18 cellular contexts compared by ENCODE assay signal in genomic region chr11:118570787-118571186, GRCh38. TPM values are rescaled to one million over a fixed set of nuclear protein-coding genes. Genes with fewer than 3 reads are reported as not detected.
DNase-seq lines count a peak whose midpoint lies in the region; ATAC-seq and TF ChIP-seq lines count a peak whose summit lies in the region.
"Had no signal": no experiment of that assay in that cellular context is flagged by ENCODE, and none has a peak within 500 bp of the region (broad histone marks: within the 10 kb centered on the region; RNA-seq: fewer than 3 reads in every experiment).

No MANE protein-coding gene starts in this region.

- H3K9me3 Mint-ChIP-seq in CD8-positive, alpha-beta T cell, result no peaks in the 10 kb centered on the region
- H3K9me3 Mint-ChIP-seq in brain (peaks cover 0 to 2% (median 0%) of the 10 kb centered on the region in 5 experiments), nephron (no peaks in the 10 kb centered on the region)
- H3K9me3 Mint-ChIP-seq: T-helper 1 cell treated with Interleukin-12 subunit alpha and Interleukin-12 subunit beta and Interleukin-4 antibody, amounts not matched to agents 30 μg/mL and 1 μg/mL, for 36 hours had no signal

- POLR2A ChIA-PET in CD8-positive, alpha-beta T cell (lab: Charles Lee), result no interaction called here

- H3K36me3 Mint-ChIP-seq in CD8-positive, alpha-beta T cell, result peaks cover 20% of the 10 kb centered on the region
- H3K36me3 Mint-ChIP-seq in brain (peaks cover 22% of the 10 kb centered on the region), nephron (ENCODE audit: low read depth) (peaks cover under 1% of the 10 kb centered on the region)

- H3K36me3 ChIP-seq in CD8-positive, alpha-beta T cell (ENCODE audit: insufficient read depth, low read length), result no peaks in the 10 kb centered on the region

- peak overlapping the region; percentile 38 for H3K4me3 Mint-ChIP-seq in CD8-positive, alpha-beta T cell
- H3K4me3 Mint-ChIP-seq in brain (peak overlapping the region in 4 of 5 experiments; percentile 94 to 100 (median 97)), nephron (peak overlapping the region in 2 of 3 experiments; percentile 99)

- H3K27me3 Mint-ChIP-seq in CD8-positive, alpha-beta T cell (ENCODE audit: low read depth), result no peaks in the 10 kb centered on the region
- peaks cover 7% of the 10 kb centered on the region for H3K27me3 Mint-ChIP-seq in brain
- H3K27me3 Mint-ChIP-seq in nephron (ENCODE audit: low read depth), result no peaks in the 10 kb centered on the region
- H3K27me3 Mint-ChIP-seq: progenitor cell of endocrine pancreas had no signal

- peak overlapping the region; percentile 97 for H3K27ac Mint-ChIP-seq in CD8-positive, alpha-beta T cell
- H3K27ac Mint-ChIP-seq in brain (peak overlapping the region; percentile 89 to 98 (median 95)), nephron (peak overlapping the region in 1 of 3 experiments; percentile 96)

- ATAC-seq in CD8-positive, alpha-beta T cell, result no peak
- ATAC-seq in GM21619 (IDR thresholded peaks at IDR 0.05; ENCODE audit: unreplicated experiment) (no peak), SK-N-SH treated with all-trans-retinoic acid at 6 μM for 48 hours (no peak), HG03521 (IDR thresholded peaks at IDR 0.05; ENCODE audit: unreplicated experiment) (no peak)
- ATAC-seq: heart left ventricle, left lobe of liver, Panc1 had no signal

- H3K9me3 ChIP-seq in CD8-positive, alpha-beta T cell (ENCODE audit: low read length), result no peaks in the 10 kb centered on the region
- H3K9me3 ChIP-seq: heart left ventricle had no signal

- no peak overlapping the region for H3K4me3 ChIP-seq in CD8-positive, alpha-beta T cell (ENCODE audit: low read depth, low read length)

- TF ChIP-seq CTCF in CD8-positive, alpha-beta T cell (IDR thresholded peaks at IDR 0.05), result no peak
- no peak for TF ChIP-seq CTCF in brain (conservative IDR thresholded peaks at IDR 0.05)
- TF ChIP-seq CTCF in nephron (IDR thresholded peaks at IDR 0.05; ENCODE audit: unreplicated experiment in 3 of 3), result no peak

- CTCF ChIA-PET in CD8-positive, alpha-beta T cell (lab: Charles Lee), result interaction anchor here (0.7 to 1.6 kb wide), 2 partner anchors 20 to 34 kb away, joined by 3 read pairs; no protein-coding TSS in a partner anchor

- H3K27ac ChIP-seq in CD8-positive, alpha-beta T cell (ENCODE audit: low read depth, low read length), result no peak overlapping the region

- no peaks in the 10 kb centered on the region for H3K27me3 ChIP-seq in CD8-positive, alpha-beta T cell (ENCODE audit: insufficient read depth, low read length)
- H3K27me3 ChIP-seq: heart left ventricle had no signal

- peaks cover 24% of the 10 kb centered on the region for H3K4me1 ChIP-seq in CD8-positive, alpha-beta T cell (ENCODE audit: insufficient read depth, low read length)

- intact Hi-C loops in CD8-positive, alpha-beta T cell (cut with DNase I, micrococcal nuclease), result loop anchor here (5.0 kb wide), 3 partner anchors 133 to 447 kb away; partner anchors contain the start of genes RPS25 (in 2 of the 2), TRAPPC4 (in 2 of the 2), ATP5MG (in 1 of the 2) and KMT2A (in 1 of the 2)

- DNase-seq in CD8-positive, alpha-beta T cell, result no peak
- DNase-seq in NCI-H69 (lab: John Stamatoyannopoulos, UW), result peak; percentile 6
- DNase-seq: activated naive CD4-positive, alpha-beta T cell treated with anti-CD3 and anti-CD28 coated beads, Interleukin-2, amount 50 U/mL, for 16 hours; activated T-cell treated with anti-CD3 and anti-CD28 coated beads for 4 hours; cerebellar nuclear complex; heart left ventricle; NCI-H1105 treated with DMSO at 0.1 percent for 48 hours; NCI-H446 treated with DMSO at 0.1 percent for 48 hours had no signal

- H3K4me1 Mint-ChIP-seq in CD8-positive, alpha-beta T cell (ENCODE audit: low read depth), result peaks cover 38% of the 10 kb centered on the region
- H3K4me1 Mint-ChIP-seq in brain, result peaks cover 40% of the 10 kb centered on the region
- peaks cover 36% of the 10 kb centered on the region for H3K4me1 Mint-ChIP-seq in nephron

TF ChIP-seq in SK-N-SH treated with all-trans-retinoic acid at 6 μM for 48 hours, 23 proteins besides CTCF, POLR2A, EP300 and RAD21:
- TF ChIP-seq CREB5 (CRISPR knock-in tag; IDR thresholded peaks at IDR 0.05; ENCODE audit: low read depth) (no peak), ZNF70 (CRISPR knock-in tag; IDR thresholded peaks at IDR 0.05) (no peak), ARNTL (CRISPR knock-in tag; IDR thresholded peaks at IDR 0.05; ENCODE audit: borderline replicate concordance, low read depth) (no peak), TCF4 (CRISPR knock-in tag; IDR thresholded peaks at IDR 0.05; ENCODE audit: borderline replicate concordance) (no peak), BACH2 (CRISPR knock-in tag; IDR thresholded peaks at IDR 0.05; ENCODE audit: borderline replicate concordance) (no peak), TSHZ2 (CRISPR knock-in tag; IDR thresholded peaks at IDR 0.05) (no peak), SNAI2 (CRISPR knock-in tag; IDR thresholded peaks at IDR 0.05) (no peak), TOX (CRISPR knock-in tag; IDR thresholded peaks at IDR 0.05; ENCODE audit: borderline replicate concordance) (no peak), ZNF8 (CRISPR knock-in tag; IDR thresholded peaks at IDR 0.05) (no peak), OSR1 (CRISPR knock-in tag; IDR thresholded peaks at IDR 0.05) (no peak), GLIS3 (CRISPR knock-in tag; IDR thresholded peaks at IDR 0.05) (no peak)

RNA-seq across cellular contexts. Expression of gene ARCN1, which starts 1.4 kb away (rescaled TPM):
- 10 to 100 TPM; 77.8 to 81.2 TPM for total RNA-seq in CD8-positive, alpha-beta T cell
- 113 TPM for polyA plus RNA-seq in brain (ENCODE audit: insufficient read depth, low read depth, low replicate concordance)

RNA-seq across cellular contexts. Expression of gene IFT46, which starts 5.1 kb away (rescaled TPM):
- 1 to 10 TPM; 4.8 to 5.6 TPM for total RNA-seq in CD8-positive, alpha-beta T cell
- 34.3 TPM for polyA plus RNA-seq in brain (ENCODE audit: insufficient read depth, low read depth, low replicate concordance)

RNA-seq across cellular contexts. Expression of gene PHLDB1, which starts 36.6 kb away (rescaled TPM):
- 1 to 10 TPM; 4.3 to 5.9 TPM for total RNA-seq in CD8-positive, alpha-beta T cell
- polyA plus RNA-seq in brain (ENCODE audit: insufficient read depth, low read depth, low replicate concordance), result 85.1 TPM

RNA-seq across cellular contexts. Expression of gene TMEM25, which starts 39.8 kb away (rescaled TPM):
- total RNA-seq in CD8-positive, alpha-beta T cell, result 10 to 100 TPM; 11.3 to 14.0 TPM
- polyA plus RNA-seq in brain (ENCODE audit: insufficient read depth, low read depth, low replicate concordance), result 48.7 TPM

RNA-seq across cellular contexts. Expression of gene TTC36, which starts 43.5 kb away (rescaled TPM):
- total RNA-seq in CD8-positive, alpha-beta T cell, result under 1 TPM in 1 of 2 experiments, not detected in 1; 0.65 TPM
- 0.46 TPM for polyA plus RNA-seq in brain (ENCODE audit: insufficient read depth, low read depth, low replicate concordance)
- total RNA-seq: mononuclear cell had no signal

Comparison
In these comparisons a context has a peak if more than half of its experiments do, and no peak if none do; other contexts are left out.
1. H3K4me3 Mint-ChIP-seq: peak in every context shown above with its lines; median percentile 99 in nephron; 97 in brain; 38 in CD8-positive, alpha-beta T cell.